ENCODE assay signal across 1 cellular context in the genomic region with DNA sequence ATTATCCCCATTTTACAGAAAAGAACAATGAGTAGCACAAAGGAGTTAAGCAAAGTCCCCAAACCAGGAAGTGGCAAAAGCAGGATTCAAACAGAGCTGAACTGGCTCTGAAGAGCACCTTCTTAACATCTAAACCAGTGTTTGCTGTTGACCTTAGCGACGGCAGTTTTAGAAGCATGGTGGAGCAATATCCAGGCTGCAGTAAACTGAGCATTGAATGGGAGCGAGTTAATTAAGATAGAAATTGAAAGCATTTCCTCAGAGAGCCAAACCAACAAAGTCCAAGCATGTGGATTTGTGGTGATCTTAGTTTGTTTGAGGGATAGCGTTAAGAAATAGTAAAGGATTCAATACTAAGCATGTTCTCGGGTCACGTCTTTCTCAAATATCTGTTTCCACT.
TF ChIP-seq lines count a peak whose summit lies in the region.

No MANE protein-coding gene starts in this region.

TF ChIP-seq in GM23338, 12 proteins besides CTCF, POLR2A, EP300 and RAD21 (continued from another document):
- TF ChIP-seq ZNF462 (CRISPR knock-in tag; IDR thresholded peaks at IDR 0.05) (no peak), JUNB (IDR thresholded peaks at IDR 0.05; ENCODE audit: unreplicated experiment) (no peak), EZH2phosphoT487 (IDR thresholded peaks at IDR 0.05; ENCODE audit: unreplicated experiment) (no peak), NANOG (IDR thresholded peaks at IDR 0.05; ENCODE audit: borderline replicate concordance) (no peak), POLR2AphosphoS5 (IDR thresholded peaks at IDR 0.05; ENCODE audit: low read depth) (no peak), ZNF331 (CRISPR knock-in tag; IDR thresholded peaks at IDR 0.05; ENCODE audit: low read depth) (no peak), STAT1 (IDR thresholded peaks at IDR 0.05; ENCODE audit: unreplicated experiment) (no peak), EZH2 (IDR thresholded peaks at IDR 0.05; ENCODE audit: low read depth, unreplicated experiment) (no peak), ZNF114 (CRISPR knock-in tag; IDR thresholded peaks at IDR 0.05) (no peak), CREB1 (CRISPR knock-in tag; IDR thresholded peaks at IDR 0.05; ENCODE audit: low read depth) (no peak)
- TF ChIP-seq, protein P1, sequence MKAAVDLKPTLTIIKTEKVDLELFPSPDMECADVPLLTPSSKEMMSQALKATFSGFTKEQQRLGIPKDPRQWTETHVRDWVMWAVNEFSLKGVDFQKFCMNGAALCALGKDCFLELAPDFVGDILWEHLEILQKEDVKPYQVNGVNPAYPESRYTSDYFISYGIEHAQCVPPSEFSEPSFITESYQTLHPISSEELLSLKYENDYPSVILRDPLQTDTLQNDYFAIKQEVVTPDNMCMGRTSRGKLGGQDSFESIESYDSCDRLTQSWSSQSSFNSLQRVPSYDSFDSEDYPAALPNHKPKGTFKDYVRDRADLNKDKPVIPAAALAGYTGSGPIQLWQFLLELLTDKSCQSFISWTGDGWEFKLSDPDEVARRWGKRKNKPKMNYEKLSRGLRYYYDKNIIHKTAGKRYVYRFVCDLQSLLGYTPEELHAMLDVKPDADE (IDR thresholded peaks at IDR 0.05) = no peak
